In the genomic region with DNA sequence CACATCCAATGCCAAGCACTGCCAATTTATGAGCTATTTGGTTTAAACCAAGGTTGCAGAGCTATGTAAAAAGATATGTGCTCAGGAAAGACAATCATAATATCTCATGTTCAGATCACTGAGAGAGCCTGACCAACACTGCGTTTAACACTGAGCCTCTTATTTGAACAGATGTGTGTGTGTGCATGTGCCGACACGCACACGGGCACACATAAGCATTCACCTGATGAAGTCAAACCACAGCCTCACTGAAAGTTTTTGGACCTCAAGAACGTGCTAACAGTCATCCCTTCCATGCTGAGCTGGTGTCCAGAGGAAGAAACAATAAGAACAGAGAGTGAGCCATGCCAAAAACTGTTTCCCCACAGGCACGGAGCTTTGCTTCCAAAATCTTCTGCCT, we compare ENCODE assay signal across 16 cellular contexts. TPM values are rescaled to one million over a fixed set of nuclear protein-coding genes. Genes with fewer than 3 reads are reported as not detected.
A peak's percentile ranks its signal among the peaks of the same experiment; 100 is the strongest.
DNase-seq lines count a peak whose midpoint lies in the region; ATAC-seq, FAIRE-seq and TF ChIP-seq lines count a peak whose summit lies in the region.
"Had no signal": no experiment of that assay in that cellular context is flagged by ENCODE, and none has a peak within 500 bp of the region (broad histone marks: within the 10 kb centered on the region; RNA-seq: fewer than 3 reads in every experiment).

No MANE protein-coding gene starts in this region.

- H3K4me3 Mint-ChIP-seq in activated T-cell treated with anti-CD3 and anti-CD28 coated beads, Interleukin-2, amount 50 U/mL, for 24 hours: no peak overlapping the region
- H3K4me3 Mint-ChIP-seq in activated T-cell treated with anti-CD3 and anti-CD28 coated beads, Interleukin-2, amount 50 U/mL, for 4 hours: no peak overlapping the region
- H3K4me3 Mint-ChIP-seq: CD8-positive, alpha-beta memory T cell had no signal

- peaks cover 91% of the 10 kb centered on the region for H3K36me3 Mint-ChIP-seq in activated T-cell treated with anti-CD3 and anti-CD28 coated beads, Interleukin-2, amount 50 U/mL, for 24 hours (ENCODE audit: low read depth)
- H3K36me3 Mint-ChIP-seq in activated T-cell treated with anti-CD3 and anti-CD28 coated beads, Interleukin-2, amount 50 U/mL, for 4 hours (ENCODE audit: insufficient read depth): peaks cover 38% of the 10 kb centered on the region

- H3K36me3 ChIP-seq in bronchial epithelial cell (ENCODE audit: control insufficient read depth, insufficient read depth, low read length) (peaks cover 22% of the 10 kb centered on the region), right atrium auricular region (peaks cover 52% of the 10 kb centered on the region)

- H3K9me3 Mint-ChIP-seq in activated T-cell treated with anti-CD3 and anti-CD28 coated beads, Interleukin-2, amount 50 U/mL, for 24 hours: no peaks in the 10 kb centered on the region
- H3K9me3 Mint-ChIP-seq in activated T-cell treated with anti-CD3 and anti-CD28 coated beads, Interleukin-2, amount 50 U/mL, for 4 hours: no peaks in the 10 kb centered on the region
- H3K9me3 Mint-ChIP-seq: CD8-positive, alpha-beta memory T cell had no signal

- ATAC-seq in activated T-cell treated with anti-CD3 and anti-CD28 coated beads, Interleukin-2, amount 50 U/mL, for 4 hours: no peak
- ATAC-seq in foreskin keratinocyte: peak; percentile 44

- H3K4me1 ChIP-seq in foreskin keratinocyte: peaks cover 35% of the 10 kb centered on the region
- H3K4me1 ChIP-seq in right atrium auricular region: peaks cover 0 to 6% of the 10 kb centered on the region in 2 donors

- FAIRE-seq in bronchial epithelial cell (lab: Jason Lieb, UNC): peak; percentile 98
- FAIRE-seq: H1, HepG2, HTR-8/SVneo had no signal

- H3K4me1 Mint-ChIP-seq in activated T-cell treated with anti-CD3 and anti-CD28 coated beads, Interleukin-2, amount 50 U/mL, for 24 hours (ENCODE audit: low read depth): no peaks in the 10 kb centered on the region
- no peaks in the 10 kb centered on the region for H3K4me1 Mint-ChIP-seq in activated T-cell treated with anti-CD3 and anti-CD28 coated beads, Interleukin-2, amount 50 U/mL, for 4 hours (ENCODE audit: low read depth)

- H3K9me3 ChIP-seq in right atrium auricular region: no peaks in the 10 kb centered on the region
- H3K9me3 ChIP-seq: HAP-1 had no signal

- TF ChIP-seq CTCF in bronchial epithelial cell (IDR thresholded peaks at IDR 0.05; ENCODE audit: insufficient read depth, low read length, severe bottlenecking) (no peak), foreskin keratinocyte (conservative IDR thresholded peaks at IDR 0.05) (no peak), right atrium auricular region (IDR thresholded peaks at IDR 0.05) (no peak)

- H3K27me3 Mint-ChIP-seq in activated T-cell treated with anti-CD3 and anti-CD28 coated beads, Interleukin-2, amount 50 U/mL, for 24 hours: no peaks in the 10 kb centered on the region
- no peaks in the 10 kb centered on the region for H3K27me3 Mint-ChIP-seq in activated T-cell treated with anti-CD3 and anti-CD28 coated beads, Interleukin-2, amount 50 U/mL, for 4 hours (ENCODE audit: low read depth)
- H3K27me3 Mint-ChIP-seq: CD8-positive, alpha-beta memory T cell had no signal

- H3K27ac ChIP-seq in foreskin keratinocyte (peak overlapping the region; percentile 35), right atrium auricular region (no peak overlapping the region)
- H3K27ac ChIP-seq: 22Rv1 had no signal

- H3K27me3 ChIP-seq in bronchial epithelial cell (ENCODE audit: control insufficient read depth, insufficient read depth, low read length) (no peaks in the 10 kb centered on the region), foreskin keratinocyte (no peaks in the 10 kb centered on the region), right atrium auricular region (no peaks in the 10 kb centered on the region)

- DNase-seq in activated T-cell treated with anti-CD3 and anti-CD28 coated beads, Interleukin-2, amount 50 U/mL, for 24 hours: peak; percentile 5
- no peak for DNase-seq in activated T-cell treated with anti-CD3 and anti-CD28 coated beads, Interleukin-2, amount 50 U/mL, for 4 hours
- DNase-seq in bronchial epithelial cell (ENCODE audit: low read depth): peak; percentile 87
- DNase-seq in foreskin keratinocyte: peak; percentile 83 to 87
- DNase-seq in NCI-H1105 (lab: John Stamatoyannopoulos, UW): no peak
- no peak for DNase-seq in NCI-H524 (lab: John Stamatoyannopoulos, UW)
- DNase-seq in activated effector memory CD4-positive, alpha-beta T cell treated with anti-CD3 and anti-CD28 coated beads, Interleukin-2, amount 50 U/mL, for 16 hours: no peak
- DNase-seq in right atrium auricular region (ENCODE audit: low spot score): no peak
- DNase-seq: CD8-positive, alpha-beta memory T cell; DMS53; GF-D8 had no signal

- no peak overlapping the region for H3K27ac Mint-ChIP-seq in activated T-cell treated with anti-CD3 and anti-CD28 coated beads, Interleukin-2, amount 50 U/mL, for 24 hours

- H3K4me3 ChIP-seq in bronchial epithelial cell (ENCODE audit: low read depth, low read length) (no peak overlapping the region), right atrium auricular region (no peak overlapping the region)
- H3K4me3 ChIP-seq: HAP-1 had no signal

RNA-seq across cellular contexts. Expression of gene HPS4, which starts 23.4 kb away (rescaled TPM):
- total RNA-seq in activated T-cell treated with anti-CD3 and anti-CD28 coated beads, Interleukin-2, amount 50 U/mL, for 4 hours: 10 to 100 TPM; 30.8 to 34.1 (median 33.8) TPM
- total RNA-seq in bronchial epithelial cell (28.3 and 29.5 TPM in 2 replicates), foreskin keratinocyte (31.3 and 33.7 TPM in 2 replicates), right atrium auricular region (10 to 100 TPM in 1 of 2 donors, 1 to 10 TPM in 1; 6.8 to 10.8 TPM)
- 13.1 and 14.7 TPM in 2 replicates for polyA plus RNA-seq in foreskin keratinocyte

RNA-seq across cellular contexts. Expression of gene SRRD, which starts 23.5 kb away (rescaled TPM):
- 10 to 100 TPM; 32.5 to 40.4 (median 40.2) TPM for total RNA-seq in activated T-cell treated with anti-CD3 and anti-CD28 coated beads, Interleukin-2, amount 50 U/mL, for 4 hours
- total RNA-seq in bronchial epithelial cell (13.3 and 26.6 TPM in 2 replicates), foreskin keratinocyte (27.1 and 32.5 TPM in 2 replicates), right atrium auricular region (10 to 100 TPM; 20.4 to 25.0 TPM)
- 36.0 and 41.8 TPM in 2 replicates for polyA plus RNA-seq in foreskin keratinocyte

RNA-seq across cellular contexts. Expression of gene ASPHD2, which starts 31.1 kb away (rescaled TPM):
- total RNA-seq in activated T-cell treated with anti-CD3 and anti-CD28 coated beads, Interleukin-2, amount 50 U/mL, for 4 hours: 10 to 100 TPM in 1 of 3 donors, 1 to 10 TPM in 2; 8.2 to 10.4 (median 8.9) TPM
- total RNA-seq in bronchial epithelial cell: 3.4 and 3.8 TPM in 2 replicates
- 7.3 and 9.5 TPM in 2 replicates for total RNA-seq in foreskin keratinocyte
- 5.4 and 6.1 TPM in 2 replicates for polyA plus RNA-seq in foreskin keratinocyte
- under 1 TPM; 0.11 to 0.71 TPM for total RNA-seq in right atrium auricular region

RNA-seq across cellular contexts. Expression of gene TFIP11, which starts 52.1 kb away (rescaled TPM):
- total RNA-seq in activated T-cell treated with anti-CD3 and anti-CD28 coated beads, Interleukin-2, amount 50 U/mL, for 4 hours: 10 to 100 TPM; 52.4 to 68.5 (median 61.0) TPM
- total RNA-seq in bronchial epithelial cell (30.9 and 36.9 TPM in 2 replicates), foreskin keratinocyte (27.4 and 28.2 TPM in 2 replicates), right atrium auricular region (10 to 100 TPM; 15.4 TPM)
- polyA plus RNA-seq in foreskin keratinocyte: 25.3 and 25.7 TPM in 2 replicates

Comparison
In these comparisons a context has a peak if more than half of its experiments do, and no peak if none do; other contexts are left out.
1. DNase-seq: peak in activated T-cell treated with anti-CD3 and anti-CD28 coated beads, Interleukin-2, amount 50 U/mL, for 24 hours (single experiment), bronchial epithelial cell (single experiment) and foreskin keratinocyte (2 of 2); none in activated T-cell treated with anti-CD3 and anti-CD28 coated beads, Interleukin-2, amount 50 U/mL, for 4 hours (single experiment), NCI-H1105 (single experiment), NCI-H524 (0 of 2), activated effector memory CD4-positive, alpha-beta T cell treated with anti-CD3 and anti-CD28 coated beads, Interleukin-2, amount 50 U/mL, for 16 hours (single experiment) and right atrium auricular region (single experiment).